In genomic region chr7:69937097-69937496, GRCh38 we compare ENCODE assay signal across 16 cellular contexts.
DNase-seq lines count a peak whose midpoint lies in the region; ATAC-seq and TF ChIP-seq lines count a peak whose summit lies in the region.
"Had no signal": no experiment of that assay in that cellular context is flagged by ENCODE, and none has a peak within 500 bp of the region (broad histone marks: within the 10 kb centered on the region; RNA-seq: fewer than 3 reads in every experiment).

No MANE protein-coding gene starts in this region.

- H3K9me3 ChIP-seq in cardiac muscle cell (ENCODE audit: low read depth) (no peaks in the 10 kb centered on the region), right cardiac atrium (ENCODE audit: control insufficient read depth, low read length) (no peaks in the 10 kb centered on the region)
- H3K9me3 ChIP-seq: A549, Caco-2 had no signal

- intact Hi-C loops in right cardiac atrium (cut with DNase I), result no loop called here

- ATAC-seq in right cardiac atrium (no peak), GM18861 (IDR thresholded peaks at IDR 0.05; ENCODE audit: unreplicated experiment) (no peak), GM18502 (IDR thresholded peaks at IDR 0.05; ENCODE audit: poor library complexity, unreplicated experiment) (no peak)
- ATAC-seq: A549 had no signal

- no peak overlapping the region for H3K56ac ChIP-seq in mesendoderm (ENCODE audit: low read length)

- H3K79me2 ChIP-seq in mesendoderm (ENCODE audit: control insufficient read depth, insufficient read depth, low read length), result no peaks in the 10 kb centered on the region

- no peak overlapping the region for H4K5ac ChIP-seq in mesendoderm (ENCODE audit: low read length)

- H3K27ac ChIP-seq in cardiac muscle cell (no peak overlapping the region), right cardiac atrium (ENCODE audit: low read length) (no peak overlapping the region), mesendoderm (ENCODE audit: low read depth, low read length) (no peak overlapping the region)
- H3K27ac ChIP-seq: 22Rv1, A549, C4-2B, HL-60 had no signal

- no peak overlapping the region for H2AK5ac ChIP-seq in mesendoderm (ENCODE audit: low read length)

- H2BK5ac ChIP-seq in mesendoderm (ENCODE audit: low read length), result no peak overlapping the region

- H3K4ac ChIP-seq in mesendoderm (ENCODE audit: low read depth, low read length), result no peak overlapping the region

- no peak overlapping the region for H3K4me2 ChIP-seq in mesendoderm (ENCODE audit: low read length)
- H3K4me2 ChIP-seq: A549 had no signal

- no peak overlapping the region for H2BK120ac ChIP-seq in mesendoderm (ENCODE audit: low read depth, low read length)

- no peak overlapping the region for H3K18ac ChIP-seq in mesendoderm (ENCODE audit: low read length)

- peaks cover 61% of the 10 kb centered on the region for H3K4me1 ChIP-seq in cardiac muscle cell (ENCODE audit: low read depth)
- H3K4me1 ChIP-seq in right cardiac atrium (ENCODE audit: control insufficient read depth, insufficient read depth, low read length), result no peaks in the 10 kb centered on the region
- peaks cover 12% of the 10 kb centered on the region for H3K4me1 ChIP-seq in mesendoderm (ENCODE audit: control insufficient read depth, low read depth, low read length)
- H3K4me1 ChIP-seq: A549, Caco-2 had no signal

- WGBS in right cardiac atrium, result 58% methylated on average over 4 of the region's 4 CpGs
- WGBS in mesendoderm (ENCODE audit: extremely low coverage, insufficient coverage, low lambda C conversion rate), result no CpG with 5 or more reads among the region's 4 CpGs

- H3K23ac ChIP-seq in mesendoderm (ENCODE audit: low read length), result no peak overlapping the region

- H3K36me3 ChIP-seq in cardiac muscle cell (no peaks in the 10 kb centered on the region), mesendoderm (ENCODE audit: control insufficient read depth, insufficient read depth, low read length) (no peaks in the 10 kb centered on the region)

- TF ChIP-seq CTCF in cardiac muscle cell (IDR thresholded peaks at IDR 0.05; ENCODE audit: low read depth, low read length), result no peak

- no peak overlapping the region for H3K4me3 ChIP-seq in cardiac muscle cell
- H3K4me3 ChIP-seq in right cardiac atrium (ENCODE audit: low read length), result no peak overlapping the region
- no peak overlapping the region for H3K4me3 ChIP-seq in mesendoderm (ENCODE audit: low read length)
- H3K4me3 ChIP-seq: A549 had no signal

- H3K27me3 ChIP-seq in cardiac muscle cell (no peaks in the 10 kb centered on the region), right cardiac atrium (ENCODE audit: control insufficient read depth, insufficient read depth) (no peaks in the 10 kb centered on the region), mesendoderm (ENCODE audit: insufficient read depth, low read length, poor library complexity) (no peaks in the 10 kb centered on the region)

- no peak overlapping the region for H4K8ac ChIP-seq in mesendoderm (ENCODE audit: low read depth, low read length)

- no peak overlapping the region for H3K9ac ChIP-seq in mesendoderm (ENCODE audit: low read length)

- no peaks in the 10 kb centered on the region for H3K79me1 ChIP-seq in mesendoderm (ENCODE audit: low read length)

- no peak overlapping the region for H2BK15ac ChIP-seq in mesendoderm (replicated peaks; ENCODE audit: low read depth)

- peak; percentile 5 to 30 for DNase-seq in cardiac muscle cell (ENCODE audit: low read depth in 1 of 2, low spot score in 1 of 2)
- DNase-seq in right cardiac atrium, result no peak
- peak; percentile 62 for DNase-seq in NCI-H82 treated with DMSO at 0.1 percent for 48 hours (lab: John Stamatoyannopoulos, UW; ENCODE audit: unreplicated experiment)
- DNase-seq in mesendoderm, result peak; percentile 41
- DNase-seq in EL, result no peak
- DNase-seq: AML-193; Caco-2; CD4-positive, alpha-beta T cell; DND-41; H9 had no signal

Comparison
In these comparisons a context has a peak if more than half of its experiments do, and no peak if none do; other contexts are left out.
1. DNase-seq: peak in cardiac muscle cell (2 of 2), NCI-H82 treated with DMSO at 0.1 percent for 48 hours (single experiment) and mesendoderm (single experiment); none in right cardiac atrium (0 of 3) and EL (single experiment).